Comparison of ENCODE assay signal across 15 cellular contexts in the genomic region with DNA sequence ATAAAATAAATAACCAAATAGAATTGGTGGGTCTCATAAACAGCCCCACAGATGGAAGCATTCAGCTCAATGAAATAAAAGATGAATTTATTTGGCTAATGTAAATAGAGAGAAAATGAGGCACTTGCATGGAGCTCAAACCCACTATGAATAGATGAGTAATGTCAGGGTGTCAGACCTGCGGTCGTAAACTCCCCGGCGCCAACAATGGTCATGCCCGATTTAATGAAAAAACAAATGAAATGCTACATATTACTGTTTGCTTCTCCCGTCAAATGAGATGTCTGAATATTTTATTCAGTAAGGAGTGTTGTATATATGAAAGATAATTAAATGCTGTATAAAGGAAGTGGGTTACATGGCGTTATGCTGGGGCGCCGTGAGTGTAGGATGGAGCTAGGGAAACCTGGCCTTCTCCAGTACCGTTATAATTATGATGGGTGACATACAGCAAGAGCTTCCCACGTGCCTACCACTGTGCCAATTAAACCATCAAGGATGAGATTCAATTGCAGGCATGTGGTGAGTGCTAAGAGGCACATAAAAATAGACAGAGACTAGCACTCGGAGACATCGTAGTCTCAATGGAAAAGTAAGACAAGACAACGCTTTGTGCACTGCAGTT.
A peak's percentile ranks its signal among the peaks of the same experiment; 100 is the strongest.
DNase-seq lines count a peak whose midpoint lies in the region; ATAC-seq and TF ChIP-seq lines count a peak whose summit lies in the region.
"Had no signal": no experiment of that assay in that cellular context is flagged by ENCODE, and none has a peak within 500 bp of the region (broad histone marks: within the 10 kb centered on the region; RNA-seq: fewer than 3 reads in every experiment).

No MANE protein-coding gene starts in this region.

- no peak overlapping the region for H3K4me3 ChIP-seq in lung
- H3K4me3 ChIP-seq in testis = no peak overlapping the region
- H3K4me3 ChIP-seq: SK-N-MC had no signal

- peak; percentile 45 for DNase-seq in HT1080 (ENCODE audit: low read depth)
- peak; percentile 69 for DNase-seq in NCI-H1105 treated with DMSO at 0.1 percent for 48 hours (lab: John Stamatoyannopoulos, UW)
- peak; percentile 76 for DNase-seq in NCI-H748 treated with DMSO at 0.1 percent for 48 hours (lab: John Stamatoyannopoulos, UW)
- peak; percentile 10 for DNase-seq in lung (ENCODE audit: low spot score)
- DNase-seq in HuH-7.5 (ENCODE audit: low spot score) = no peak
- no peak for DNase-seq in testis
- DNase-seq in NCI-H82 treated with DMSO at 0.1 percent for 48 hours (lab: John Stamatoyannopoulos, UW; ENCODE audit: unreplicated experiment) = no peak
- DNase-seq: CD8-positive, alpha-beta T cell; NCI-H1436; NCI-H2029 treated with DMSO at 0.1 percent for 48 hours; NCI-H446; PC-3; T-cell had no signal

- H3K9me3 ChIP-seq in lung (ENCODE audit: control insufficient read depth in 2 of 2, insufficient read depth in 1 of 2, low read length in 1 of 2) (peaks cover 3 to 4% of the 10 kb centered on the region in 2 donors), testis (no peaks in the 10 kb centered on the region)

- intact Hi-C loops in testis (cut with DNase I; ENCODE audit: low total_unique reads) = no loop called here

- no peak for TF ChIP-seq POLR2A in testis (IDR thresholded peaks at IDR 0.05)

- ATAC-seq in lung (ENCODE audit: insufficient read depth, low FRiP score) = no peak
- ATAC-seq: CD8-positive, alpha-beta T cell; PC-3; T-cell had no signal

- WGBS in lung, 2 donors = 89 to 92% methylated on average over 14 of the region's 14 CpGs
- 81 to 83% methylated on average over 14 of the region's 14 CpGs for WGBS in testis, 2 donors

- TF ChIP-seq CTCF in lung (IDR thresholded peaks at IDR 0.05; ENCODE audit: control extremely low read depth, extremely low read depth) = no peak
- no peak for TF ChIP-seq CTCF in testis (IDR thresholded peaks at IDR 0.05)

- no peaks in the 10 kb centered on the region for H3K27me3 ChIP-seq in lung (ENCODE audit: control insufficient read depth, insufficient read depth)
- H3K27me3 ChIP-seq in testis = no peaks in the 10 kb centered on the region

- H3K36me3 ChIP-seq in lung (ENCODE audit: control insufficient read depth in 2 of 2, insufficient read depth in 2 of 2, low read length in 2 of 2) (no peaks in the 10 kb centered on the region), testis (ENCODE audit: low read depth, missing control alignments) (no peaks in the 10 kb centered on the region)

- H3K4me1 ChIP-seq in lung (ENCODE audit: control insufficient read depth in 2 of 2, insufficient read depth in 2 of 2, low read length in 2 of 2) (no peaks in the 10 kb centered on the region), testis (no peaks in the 10 kb centered on the region)

- no peak overlapping the region for H3K27ac ChIP-seq in lung (ENCODE audit: low read depth in 1 of 2, low read length in 1 of 2)
- no peak overlapping the region for H3K27ac ChIP-seq in testis
- H3K27ac ChIP-seq: KMS-11, SK-N-MC had no signal

Comparison
In these comparisons a context has a peak if more than half of its experiments do, and no peak if none do; other contexts are left out.
1. DNase-seq: peak in HT1080 (single experiment), NCI-H1105 treated with DMSO at 0.1 percent for 48 hours (single experiment), NCI-H748 treated with DMSO at 0.1 percent for 48 hours (single experiment) and lung (single experiment); none in HuH-7.5 (single experiment), testis (single experiment) and NCI-H82 treated with DMSO at 0.1 percent for 48 hours (single experiment).